ENCODE assay signal across 20 cellular contexts in genomic region chrX:11352296-11352741, GRCh38. TPM values are rescaled to one million over a fixed set of nuclear protein-coding genes. Genes with fewer than 3 reads are reported as not detected.
A peak's percentile ranks its signal among the peaks of the same experiment; 100 is the strongest.
DNase-seq lines count a peak whose midpoint lies in the region; ATAC-seq and TF ChIP-seq lines count a peak whose summit lies in the region.
"Had no signal": no experiment of that assay in that cellular context is flagged by ENCODE, and none has a peak within 500 bp of the region (broad histone marks: within the 10 kb centered on the region; RNA-seq: fewer than 3 reads in every experiment).

No MANE protein-coding gene starts in this region.

- no peak overlapping the region for H3K23ac ChIP-seq in mesenchymal stem cell (ENCODE audit: low read length in 2 of 2)

- no peak overlapping the region for H4K91ac ChIP-seq in mesenchymal stem cell (ENCODE audit: low read length)

- no peak overlapping the region for H2AK5ac ChIP-seq in mesenchymal stem cell (ENCODE audit: low read length, severe bottlenecking)

- no peak overlapping the region for H2AFZ ChIP-seq in mesenchymal stem cell (ENCODE audit: low read depth, low read length)

- no peak overlapping the region for H2BK120ac ChIP-seq in mesenchymal stem cell (ENCODE audit: low read depth, low read length)

- DNase-seq in LNCaP clone FGC (ENCODE audit: low read depth) (peak; percentile 82), brain microvascular endothelial cell (no peak), mesenchymal stem cell (no peak), tibial artery (no peak), NCI-H1105 (lab: John Stamatoyannopoulos, UW) (no peak), T-cell (no peak)
- DNase-seq: activated CD4-positive, alpha-beta T cell treated with anti-CD3 and anti-CD28 coated beads, Interleukin-2, amount 50 U/mL, for 1 hour; activated naive CD8-positive, alpha-beta T cell treated with anti-CD3 and anti-CD28 coated beads, Interleukin-2, amount 10 ng/mL, durations not matched to agents 7 days and 5 days; DMS53; head of caudate nucleus; KG1; NCI-H146; NCI-H2227 treated with DMSO at 0.1 percent for 48 hours had no signal

- H3K9me3 ChIP-seq in mesenchymal stem cell (ENCODE audit: control insufficient read depth, low read length): no peaks in the 10 kb centered on the region
- H3K9me3 ChIP-seq in tibial artery: no peaks in the 10 kb centered on the region
- H3K9me3 ChIP-seq: mucosa of descending colon, pancreas had no signal

- H3K79me1 ChIP-seq in mesenchymal stem cell (replicated peaks; ENCODE audit: low read length, poor library complexity, severe bottlenecking): no peaks in the 10 kb centered on the region

- H3K27me3 ChIP-seq in brain microvascular endothelial cell (replicated peaks) (no peaks in the 10 kb centered on the region), mesenchymal stem cell (ENCODE audit: control insufficient read depth in 1 of 2, insufficient read depth in 1 of 2, low read length in 2 of 2) (no peaks in the 10 kb centered on the region), tibial artery (no peaks in the 10 kb centered on the region)
- H3K27me3 ChIP-seq: pancreas had no signal

- POLR2A ChIA-PET in T-cell (lab: Charles Lee): no interaction called here

- H3K9ac ChIP-seq in mesenchymal stem cell (ENCODE audit: low read length): peak overlapping the region; percentile 81

- H4K8ac ChIP-seq in mesenchymal stem cell (ENCODE audit: low read length): no peak overlapping the region

- H2BK5ac ChIP-seq in mesenchymal stem cell (ENCODE audit: low read depth, low read length, poor library complexity, severe bottlenecking): no peak overlapping the region

- no peak for TF ChIP-seq CTCF in LNCaP clone FGC (IDR thresholded peaks at IDR 0.05; ENCODE audit: control insufficient read depth, extremely low read depth, insufficient read depth)
- TF ChIP-seq CTCF in brain microvascular endothelial cell (IDR thresholded peaks at IDR 0.05; ENCODE audit: low read depth, low read length, missing control alignments): no peak
- no peak for TF ChIP-seq CTCF in tibial artery (IDR thresholded peaks at IDR 0.05)

- peaks cover 0 to 12% of the 10 kb centered on the region in 2 donors for H3K27me3 Mint-ChIP-seq in T-cell
- H3K27me3 Mint-ChIP-seq: activated naive CD8-positive, alpha-beta T cell treated with anti-CD3 and anti-CD28 coated beads, Interleukin-2, amount 10 ng/mL, durations not matched to agents 7 days and 5 days; central memory CD8-positive, alpha-beta T cell had no signal

- H3K14ac ChIP-seq in mesenchymal stem cell (ENCODE audit: low read length in 2 of 2): no peak overlapping the region

- no peaks in the 10 kb centered on the region for H3K9me3 Mint-ChIP-seq in T-cell
- H3K9me3 Mint-ChIP-seq: activated naive CD8-positive, alpha-beta T cell treated with anti-CD3 and anti-CD28 coated beads, Interleukin-2, amount 10 ng/mL, durations not matched to agents 7 days and 5 days had no signal

- no peaks in the 10 kb centered on the region for H3K36me3 Mint-ChIP-seq in T-cell
- H3K36me3 Mint-ChIP-seq: activated naive CD8-positive, alpha-beta T cell treated with anti-CD3 and anti-CD28 coated beads, Interleukin-2, amount 10 ng/mL, durations not matched to agents 7 days and 5 days had no signal

- H3K4ac ChIP-seq in mesenchymal stem cell (ENCODE audit: low read depth in 1 of 2, low read length in 2 of 2): no peak overlapping the region

- H3K4me3 ChIP-seq in LNCaP clone FGC (ENCODE audit: low read depth, low read length): no peak overlapping the region
- H3K4me3 ChIP-seq in brain microvascular endothelial cell (ENCODE audit: low read depth, low read length): no peak overlapping the region
- H3K4me3 ChIP-seq in mesenchymal stem cell (ENCODE audit: insufficient read depth in 1 of 2, low read depth in 1 of 2, low read length in 2 of 2): peak overlapping the region in 1 of 2 experiments; percentile 0
- no peak overlapping the region for H3K4me3 ChIP-seq in tibial artery
- H3K4me3 ChIP-seq: BLaER1 treated with 17β-estradiol and CSF1 and Interleukin-3, amounts not matched to agents 10 nM and 100 nM; mucosa of descending colon; pancreas had no signal

- no peak overlapping the region for H3K27ac Mint-ChIP-seq in T-cell
- H3K27ac Mint-ChIP-seq: activated naive CD8-positive, alpha-beta T cell treated with anti-CD3 and anti-CD28 coated beads, Interleukin-2, amount 10 ng/mL, durations not matched to agents 7 days and 5 days had no signal

- intact Hi-C loops in tibial artery (cut with DNase I; ENCODE audit: low total_unique reads): no loop called here

- H3K27ac ChIP-seq in brain microvascular endothelial cell: peak overlapping the region; percentile 91
- no peak overlapping the region for H3K27ac ChIP-seq in mesenchymal stem cell (ENCODE audit: low read length, poor library complexity, severe bottlenecking)
- H3K27ac ChIP-seq in tibial artery: peak overlapping the region; percentile 50 to 51
- H3K27ac ChIP-seq: HL-60, pancreas had no signal

- CTCF ChIA-PET in T-cell (lab: Charles Lee): interaction anchor here in 1 of 2 donors (0.6 kb wide), 1 partner anchor 344 kb away, joined by 3 read pairs; no protein-coding TSS in a partner anchor

- no peak overlapping the region for H2BK15ac ChIP-seq in mesenchymal stem cell (ENCODE audit: low read depth, poor library complexity, severe bottlenecking)

- no peak overlapping the region for H3K4me3 Mint-ChIP-seq in T-cell
- H3K4me3 Mint-ChIP-seq: activated naive CD8-positive, alpha-beta T cell treated with anti-CD3 and anti-CD28 coated beads, Interleukin-2, amount 10 ng/mL, durations not matched to agents 7 days and 5 days; central memory CD8-positive, alpha-beta T cell had no signal

- H3K36me3 ChIP-seq in brain microvascular endothelial cell (replicated peaks) (no peaks in the 10 kb centered on the region), mesenchymal stem cell (ENCODE audit: control insufficient read depth in 1 of 2, insufficient read depth in 2 of 2, low read depth in 1 of 2, low read length in 2 of 2) (no peaks in the 10 kb centered on the region), tibial artery (no peaks in the 10 kb centered on the region)
- H3K36me3 ChIP-seq: BLaER1 treated with 17β-estradiol and CSF1 and Interleukin-3, amounts not matched to agents 10 nM and 100 nM; pancreas had no signal

- no peak overlapping the region for H3K18ac ChIP-seq in mesenchymal stem cell (ENCODE audit: low read depth in 1 of 2, low read length in 2 of 2)

- no peak overlapping the region for H2BK12ac ChIP-seq in mesenchymal stem cell (ENCODE audit: low read length in 2 of 2)

- ATAC-seq in GM19328 (IDR thresholded peaks at IDR 0.05; ENCODE audit: unreplicated experiment) (no peak), T-cell (replicated peaks in 1 of 4) (no peak)

- no CpG with 5 or more reads among the region's 1 CpG for WGBS in mesenchymal stem cell

- H3K4me1 ChIP-seq in mesenchymal stem cell (ENCODE audit: control insufficient read depth, insufficient read depth, low read depth, low read length) (no peaks in the 10 kb centered on the region), tibial artery (peaks cover 0 to 29% (median 0%) of the 10 kb centered on the region in 4 donors)
- H3K4me1 ChIP-seq: pancreas had no signal

- no peaks in the 10 kb centered on the region for H3K4me1 Mint-ChIP-seq in T-cell
- H3K4me1 Mint-ChIP-seq: activated naive CD8-positive, alpha-beta T cell treated with anti-CD3 and anti-CD28 coated beads, Interleukin-2, amount 10 ng/mL, durations not matched to agents 7 days and 5 days; central memory CD8-positive, alpha-beta T cell had no signal

- H3K4me2 ChIP-seq in mesenchymal stem cell (ENCODE audit: low read length, poor library complexity, severe bottlenecking): no peak overlapping the region

- in situ Hi-C loops in brain microvascular endothelial cell (cut with HindIII; ENCODE audit: low pct_ligation_motif_present, low sequenced_read_pairs): no loop called here

RNA-seq across cellular contexts. Expression of gene AMELX, which starts 59.1 kb away (rescaled TPM):
- not detected for polyA plus RNA-seq in mesenchymal stem cell (2013, experiment 1 of 2)
- polyA plus RNA-seq in mesenchymal stem cell (2013, experiment 2 of 2): not detected
- total RNA-seq in T-cell: not detected
- total RNA-seq: activated naive CD8-positive, alpha-beta T cell treated with anti-CD3 and anti-CD28 coated beads, Interleukin-2, amount 10 ng/mL, durations not matched to agents 7 days and 5 days; kidney; mucosa of descending colon; pancreas had no signal
- polyA plus RNA-seq: pancreas had no signal
